20 cellular contexts compared by ENCODE assay signal in the genomic region with DNA sequence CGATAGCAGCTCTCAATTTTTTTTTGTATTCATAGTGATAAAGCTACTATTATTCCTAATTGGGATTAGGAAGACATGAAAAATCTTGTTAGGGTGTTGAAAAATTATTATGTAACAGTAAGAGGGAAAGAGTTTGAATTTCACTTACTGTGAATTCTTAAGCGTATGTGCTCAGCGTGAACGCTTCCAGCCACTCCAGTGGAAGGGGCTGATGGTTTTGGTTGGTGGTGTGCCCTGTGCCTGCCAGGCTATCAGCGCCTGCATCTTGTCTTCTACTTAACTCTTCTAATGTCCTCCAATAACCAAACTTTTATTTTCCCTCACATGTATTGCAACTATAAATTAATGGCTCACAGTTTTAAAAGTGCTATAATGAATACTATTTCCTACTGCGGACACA. TPM values are rescaled to one million over a fixed set of nuclear protein-coding genes. Genes with fewer than 3 reads are reported as not detected.
DNase-seq lines count a peak whose midpoint lies in the region; ATAC-seq and TF ChIP-seq lines count a peak whose summit lies in the region.
"Had no signal": no experiment of that assay in that cellular context is flagged by ENCODE, and none has a peak within 500 bp of the region (broad histone marks: within the 10 kb centered on the region; RNA-seq: fewer than 3 reads in every experiment).

No MANE protein-coding gene starts in this region.

- H3K27ac Mint-ChIP-seq in mesothelial cell of epicardium, result peak overlapping the region; percentile 71
- no peak overlapping the region for H3K27ac Mint-ChIP-seq in Calu3 (ENCODE audit: unreplicated experiment)
- H3K27ac Mint-ChIP-seq: activated T-helper 2 cell treated with anti-CD3 and anti-CD28 coated beads, Interferon-gamma antibody, Interleukin-2, Interleukin-4, amounts not matched to agents 10 μg/mL and 5 μg/mL and 100 μg/mL, durations not matched to agents 14 hours and 24 hours and 36 hours; CD8-positive, alpha-beta memory T cell; naive thymus-derived CD4-positive, alpha-beta T cell; type B pancreatic cell had no signal

- no peaks in the 10 kb centered on the region for H3K9me3 Mint-ChIP-seq in mesothelial cell of epicardium
- no peaks in the 10 kb centered on the region for H3K9me3 Mint-ChIP-seq in Calu3 (ENCODE audit: low read depth, unreplicated experiment)
- H3K9me3 Mint-ChIP-seq: activated T-helper 2 cell treated with anti-CD3 and anti-CD28 coated beads, Interferon-gamma antibody, Interleukin-2, Interleukin-4, amounts not matched to agents 10 μg/mL and 5 μg/mL and 100 μg/mL, durations not matched to agents 14 hours and 24 hours and 36 hours; CD8-positive, alpha-beta memory T cell; GM23338; naive thymus-derived CD4-positive, alpha-beta T cell; type B pancreatic cell had no signal

- H3K27me3 ChIP-seq in SK-N-SH (ENCODE audit: insufficient read depth), result no peaks in the 10 kb centered on the region
- no peaks in the 10 kb centered on the region for H3K27me3 ChIP-seq in fibroblast of lung (ENCODE audit: control insufficient read depth, insufficient read depth, low read length)
- H3K27me3 ChIP-seq in stomach smooth muscle (ENCODE audit: control insufficient read depth in 1 of 2, insufficient read depth in 2 of 2, low read length in 2 of 2), result no peaks in the 10 kb centered on the region
- H3K27me3 ChIP-seq: SJSA1 had no signal

- CTCF ChIA-PET in SK-N-SH (lab: Yijun Ruan, JAX), result interaction anchor here (1.0 kb wide), 1 partner anchor 11 kb away, joined by 5 read pairs; no protein-coding TSS in a partner anchor
- CTCF ChIA-PET in Calu3 (lab: Charles Lee), result no interaction called here

- intact Hi-C loops in Calu3 (cut with micrococcal nuclease; ENCODE audit: unreplicated experiment), result no loop called here

- H3K79me2 ChIP-seq in SK-N-SH (ENCODE audit: insufficient read depth), result peaks cover 44% of the 10 kb centered on the region; the same call in 1 of the 2 replicates
- H3K79me2 ChIP-seq in fibroblast of lung (ENCODE audit: control insufficient read depth, insufficient read depth, low read length), result no peaks in the 10 kb centered on the region
- H3K79me2 ChIP-seq: parathyroid adenoma had no signal

- H3K9ac ChIP-seq in SK-N-SH, result peak overlapping the region; percentile 42; the same call in 1 of the 2 replicates
- no peak overlapping the region for H3K9ac ChIP-seq in fibroblast of lung (ENCODE audit: insufficient read depth, low read length)
- peak overlapping the region in 1 of 2 donors; percentile 37 for H3K9ac ChIP-seq in stomach smooth muscle (ENCODE audit: low read length in 2 of 2)
- H3K9ac ChIP-seq: parathyroid adenoma had no signal

- H3K4me3 Mint-ChIP-seq in mesothelial cell of epicardium (no peak overlapping the region), Calu3 (ENCODE audit: low read depth, unreplicated experiment) (no peak overlapping the region)
- H3K4me3 Mint-ChIP-seq: CD8-positive, alpha-beta memory T cell; GM23338; naive thymus-derived CD4-positive, alpha-beta T cell; type B pancreatic cell had no signal

- BruUV-seq in Calu3 (replicated peaks; lab: Mats Ljungman, UMichigan), result no TSS peak

- H4K20me1 ChIP-seq in SK-N-SH (ENCODE audit: insufficient read depth) (no peaks in the 10 kb centered on the region), fibroblast of lung (ENCODE audit: control insufficient read depth, extremely low read depth, insufficient read depth, low read length) (no peaks in the 10 kb centered on the region)

- peak overlapping the region; percentile 68; the same call in 1 of the 2 replicates for H2AFZ ChIP-seq in SK-N-SH (ENCODE audit: low read depth)
- no peak overlapping the region for H2AFZ ChIP-seq in fibroblast of lung (ENCODE audit: low read length)
- H2AFZ ChIP-seq: GM23338, parathyroid adenoma had no signal

- TF ChIP-seq EP300 in SK-N-SH (IDR thresholded peaks at IDR 0.05; ENCODE audit: borderline replicate concordance in 1 of 2, low read depth in 1 of 2, low read length in 1 of 2), result no peak

- H3K4me1 Mint-ChIP-seq in mesothelial cell of epicardium (peaks cover 75% of the 10 kb centered on the region), Calu3 (ENCODE audit: low read depth, unreplicated experiment) (no peaks in the 10 kb centered on the region)

- H3K4me1 ChIP-seq in SK-N-SH (ENCODE audit: control insufficient read depth in 1 of 2, insufficient read depth in 2 of 2, low read depth in 1 of 2, low read length in 1 of 2), result peaks cover 7 to 14% of the 10 kb centered on the region in 2 experiments
- peaks cover 3% of the 10 kb centered on the region for H3K4me1 ChIP-seq in fibroblast of lung (ENCODE audit: control insufficient read depth, extremely low read depth, insufficient read depth, low read length)
- peaks cover 18% of the 10 kb centered on the region for H3K4me1 ChIP-seq in stomach smooth muscle (ENCODE audit: control insufficient read depth, insufficient read depth, low read length)
- H3K4me1 ChIP-seq: lower lobe of right lung, parathyroid adenoma had no signal

- POLR2A ChIA-PET in SK-N-SH (lab: Yijun Ruan, JAX), result no interaction called here

- peak overlapping the region; percentile 51 for H3K4me2 ChIP-seq in SK-N-SH
- H3K4me2 ChIP-seq in fibroblast of lung (ENCODE audit: extremely low read depth, insufficient read depth, low read length), result peak overlapping the region; percentile 20
- H3K4me2 ChIP-seq: GM23338 had no signal

- ATAC-seq in GM21786 (IDR thresholded peaks at IDR 0.05; ENCODE audit: unreplicated experiment), result no peak
- ATAC-seq: GM23338; naive thymus-derived CD4-positive, alpha-beta T cell had no signal

- H3K9me3 ChIP-seq in SK-N-SH (no peaks in the 10 kb centered on the region), fibroblast of lung (ENCODE audit: control insufficient read depth, insufficient read depth, low read depth, low read length) (no peaks in the 10 kb centered on the region), stomach smooth muscle (ENCODE audit: control insufficient read depth in 2 of 2, low read length in 2 of 2) (no peaks in the 10 kb centered on the region)
- H3K9me3 ChIP-seq: lower lobe of right lung, SJSA1 had no signal

- 91% methylated on average over 6 of the region's 6 CpGs for WGBS in SK-N-SH (ENCODE audit: low lambda C conversion rate)

- no peak for TF ChIP-seq POLR2A in erythroblast (IDR thresholded peaks at IDR 0.05; ENCODE audit: low read length)

- no peaks in the 10 kb centered on the region for H3K27me3 Mint-ChIP-seq in mesothelial cell of epicardium (ENCODE audit: low read depth)
- no peaks in the 10 kb centered on the region for H3K27me3 Mint-ChIP-seq in Calu3 (ENCODE audit: unreplicated experiment)
- H3K27me3 Mint-ChIP-seq: CD8-positive, alpha-beta memory T cell; naive thymus-derived CD4-positive, alpha-beta T cell; type B pancreatic cell had no signal

- H3K36me3 Mint-ChIP-seq in mesothelial cell of epicardium (no peaks in the 10 kb centered on the region), Calu3 (ENCODE audit: insufficient read depth, unreplicated experiment) (no peaks in the 10 kb centered on the region)

- peaks cover 4% of the 10 kb centered on the region for H3F3A ChIP-seq in SK-N-SH (replicated peaks; ENCODE audit: insufficient read depth)

- peaks cover 0 to 5% of the 10 kb centered on the region in 2 experiments for H3K36me3 ChIP-seq in SK-N-SH (replicated peaks in 1 of 2; ENCODE audit: control insufficient read depth in 1 of 2, insufficient read depth in 2 of 2, low read length in 1 of 2)
- H3K36me3 ChIP-seq in fibroblast of lung (ENCODE audit: control insufficient read depth, insufficient read depth, low read length), result no peaks in the 10 kb centered on the region
- no peaks in the 10 kb centered on the region for H3K36me3 ChIP-seq in stomach smooth muscle (ENCODE audit: control insufficient read depth in 2 of 2, insufficient read depth in 2 of 2, low read length in 2 of 2)
- H3K36me3 ChIP-seq: lower lobe of right lung, SJSA1 had no signal

- H3K4me3 ChIP-seq in SK-N-SH (ENCODE audit: low read depth in 2 of 2, low read length in 1 of 2) (peak overlapping the region in 1 of 2 experiments; percentile 11; a peak in 1 of 4 replicates), fibroblast of lung (replicated peaks in 1 of 4; ENCODE audit: control extremely low read depth in 1 of 4, insufficient read depth in 1 of 4, low read depth in 3 of 4, low read length in 4 of 4) (no peak overlapping the region), stomach smooth muscle (ENCODE audit: low read length in 2 of 2) (peak overlapping the region; percentile 17 to 52)
- H3K4me3 ChIP-seq: GM23338, lower lobe of right lung, SJSA1 had no signal

- H3K27ac ChIP-seq in SK-N-SH (ENCODE audit: low read depth in 2 of 2, low read length in 1 of 2) (peak overlapping the region; percentile 47 to 93; a peak in 3 of 4 replicates), fibroblast of lung (ENCODE audit: insufficient read depth, low read length) (peak overlapping the region; percentile 44), stomach smooth muscle (ENCODE audit: low read length) (peak overlapping the region; percentile 84)
- H3K27ac ChIP-seq: lower lobe of right lung, parathyroid adenoma, SJSA1 had no signal

- TF ChIP-seq CTCF in SK-N-SH (IDR thresholded peaks at IDR 0.05) (no peak), fibroblast of lung (conservative IDR thresholded peaks at IDR 0.05 in 1 of 2, IDR thresholded peaks at IDR 0.05 in 1 of 2; ENCODE audit: low read depth in 1 of 2, low read length in 2 of 2) (no peak), mesothelial cell of epicardium (IDR thresholded peaks at IDR 0.05; ENCODE audit: unreplicated experiment) (no peak), Calu3 (IDR thresholded peaks at IDR 0.05; ENCODE audit: unreplicated experiment) (no peak)

- no peak for DNase-seq in SK-N-SH
- DNase-seq in fibroblast of lung (ENCODE audit: low read depth in 2 of 2), result no peak
- DNase-seq in mesothelial cell of epicardium (ENCODE audit: low spot score in 2 of 2, unreplicated experiment in 2 of 2), result no peak
- DNase-seq in Calu3, result no peak
- no peak for DNase-seq in NCI-H1436 treated with DMSO at 0.1 percent for 48 hours (lab: John Stamatoyannopoulos, UW)
- DNase-seq in erythroblast (lab: John Stamatoyannopoulos, UW), result no peak
- DNase-seq: amniotic stem cell; CD8-positive, alpha-beta memory T cell; DMS79; naive thymus-derived CD4-positive, alpha-beta T cell; stimulated activated CD4-positive, alpha-beta T cell treated with anti-CD3 and anti-CD28 coated beads, Interleukin-12 subunit alpha, Interleukin-12 subunit beta, amount 100 ng/mL, for 4 hours; T-helper 9 cell had no signal

- H3K9me2 ChIP-seq in SK-N-SH, result no peaks in the 10 kb centered on the region

- no peak for TF ChIP-seq RAD21 in SK-N-SH (IDR thresholded peaks at IDR 0.05; ENCODE audit: low read length)

RNA-seq across cellular contexts. Expression of a gene that starts 22.5 kb away (rescaled TPM):
- polyA plus RNA-seq in SK-N-SH (2012; rRNA removed), result 12.7 and 20.2 TPM in 2 replicates
- 9.1 and 11.4 TPM in 2 replicates for polyA plus RNA-seq in SK-N-SH (2012; cell fraction: cytosol; rRNA removed)
- polyA plus RNA-seq in SK-N-SH (2012; cell fraction: nucleus; rRNA removed), result 18.0 and 28.8 TPM in 2 replicates
- 5.9 and 10.7 TPM in 2 replicates for total RNA-seq in fibroblast of lung
- polyA plus RNA-seq in fibroblast of lung, result 15.3 and 15.8 TPM in 2 replicates
- polyA plus RNA-seq in fibroblast of lung (2012), result 9.2 and 12.5 TPM in 2 replicates
- polyA minus RNA-seq in fibroblast of lung (ENCODE audit: low replicate concordance), result 30.7 and 49.6 TPM in 2 replicates
- 81.6 to 95.5 TPM (median 86.6 TPM) in 3 replicates for total RNA-seq in mesothelial cell of epicardium
- 13.1 and 14.0 TPM in 2 replicates for total RNA-seq in Calu3 (2022)

Comparison
In these comparisons a context has a peak if more than half of its experiments do, and no peak if none do; other contexts are left out.
1. H3K4me3 ChIP-seq: peak in stomach smooth muscle (2 of 2); none in fibroblast of lung (0 of 4).
2. Peak in every context shown above with its lines, with median percentiles within 50 percentile points of each other: H3K27ac ChIP-seq.